ENCODE assay signal across 1 cellular context in the genomic region with DNA sequence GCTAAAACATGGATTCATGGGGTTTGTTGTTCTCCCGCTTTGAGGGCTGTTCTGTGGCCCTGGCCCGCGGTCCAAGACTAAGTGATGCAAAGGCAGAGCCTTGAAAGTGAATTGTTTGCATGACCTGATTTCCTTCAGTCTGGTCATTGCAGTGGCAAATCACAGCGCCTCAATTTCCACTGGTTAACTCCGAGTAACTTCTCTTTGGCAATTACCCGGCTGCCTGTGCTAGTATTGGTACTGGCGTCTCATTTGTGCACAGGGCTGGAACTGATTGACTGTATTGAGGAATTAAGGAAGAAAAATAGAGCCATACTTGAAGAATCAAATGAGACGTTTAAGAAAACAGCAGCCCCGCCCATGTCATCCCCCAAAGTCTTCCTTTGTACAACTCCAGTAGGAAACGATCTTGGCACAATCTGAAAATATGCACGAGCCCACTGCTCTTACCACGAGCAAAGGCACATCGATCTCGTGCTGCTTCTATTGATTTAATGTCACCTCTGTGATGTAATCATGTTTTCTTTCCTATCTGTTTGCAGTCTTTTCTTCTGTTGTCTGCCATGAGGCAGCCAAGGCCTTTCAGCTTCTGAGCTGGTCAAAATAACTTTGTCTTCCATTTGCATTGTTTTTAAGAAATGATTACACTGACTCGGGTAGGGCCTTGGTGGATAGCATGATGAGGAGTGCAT.
TF ChIP-seq lines count a peak whose summit lies in the region.

No MANE protein-coding gene starts in this region.

TF ChIP-seq in WTC11, 78 proteins besides CTCF, POLR2A, EP300 and RAD21 (continued from another document):
- no peak for TF ChIP-seq ARID4B (CRISPR knock-in tag; IDR thresholded peaks at IDR 0.05; ENCODE audit: borderline replicate concordance)
- no peak for TF ChIP-seq GTF2I (CRISPR knock-in tag; conservative IDR thresholded peaks at IDR 0.05)
- TF ChIP-seq, protein P1, sequence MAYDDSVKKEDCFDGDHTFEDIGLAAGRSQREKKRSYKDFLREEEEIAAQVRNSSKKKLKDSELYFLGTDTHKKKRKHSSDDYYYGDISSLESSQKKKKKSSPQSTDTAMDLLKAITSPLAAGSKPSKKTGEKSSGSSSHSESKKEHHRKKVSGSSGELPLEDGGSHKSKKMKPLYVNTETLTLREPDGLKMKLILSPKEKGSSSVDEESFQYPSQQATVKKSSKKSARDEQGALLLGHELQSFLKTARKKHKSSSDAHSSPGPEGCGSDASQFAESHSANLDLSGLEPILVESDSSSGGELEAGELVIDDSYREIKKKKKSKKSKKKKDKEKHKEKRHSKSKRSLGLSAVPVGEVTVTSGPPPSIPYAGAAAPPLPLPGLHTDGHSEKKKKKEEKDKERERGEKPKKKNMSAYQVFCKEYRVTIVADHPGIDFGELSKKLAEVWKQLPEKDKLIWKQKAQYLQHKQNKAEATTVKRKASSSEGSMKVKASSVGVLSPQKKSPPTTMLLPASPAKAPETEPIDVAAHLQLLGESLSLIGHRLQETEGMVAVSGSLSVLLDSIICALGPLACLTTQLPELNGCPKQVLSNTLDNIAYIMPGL (CRISPR knock-in tag; IDR thresholded peaks at IDR 0.05): no peak
- TF ChIP-seq CREM (CRISPR knock-in tag; IDR thresholded peaks at IDR 0.05): no peak
- no peak for TF ChIP-seq AR (CRISPR knock-in tag; IDR thresholded peaks at IDR 0.05)
- TF ChIP-seq TCF7 (CRISPR knock-in tag; IDR thresholded peaks at IDR 0.05; ENCODE audit: low read depth): no peak
- TF ChIP-seq, protein P2, sequence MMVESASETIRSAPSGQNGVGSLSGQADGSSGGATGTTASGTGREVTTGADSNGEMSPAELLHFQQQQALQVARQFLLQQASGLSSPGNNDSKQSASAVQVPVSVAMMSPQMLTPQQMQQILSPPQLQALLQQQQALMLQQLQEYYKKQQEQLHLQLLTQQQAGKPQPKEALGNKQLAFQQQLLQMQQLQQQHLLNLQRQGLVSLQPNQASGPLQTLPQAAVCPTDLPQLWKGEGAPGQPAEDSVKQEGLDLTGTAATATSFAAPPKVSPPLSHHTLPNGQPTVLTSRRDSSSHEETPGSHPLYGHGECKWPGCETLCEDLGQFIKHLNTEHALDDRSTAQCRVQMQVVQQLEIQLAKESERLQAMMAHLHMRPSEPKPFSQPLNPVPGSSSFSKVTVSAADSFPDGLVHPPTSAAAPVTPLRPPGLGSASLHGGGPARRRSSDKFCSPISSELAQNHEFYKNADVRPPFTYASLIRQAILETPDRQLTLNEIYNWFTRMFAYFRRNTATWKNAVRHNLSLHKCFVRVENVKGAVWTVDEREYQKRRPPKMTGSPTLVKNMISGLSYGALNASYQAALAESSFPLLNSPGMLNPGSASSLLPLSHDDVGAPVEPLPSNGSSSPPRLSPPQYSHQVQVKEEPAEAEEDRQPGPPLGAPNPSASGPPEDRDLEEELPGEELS (CRISPR knock-in tag; IDR thresholded peaks at IDR 0.05): no peak
- TF ChIP-seq ELF4 (CRISPR knock-in tag; IDR thresholded peaks at IDR 0.05; ENCODE audit: low read depth): no peak
